17 cellular contexts compared by ENCODE assay signal in the genomic region with DNA sequence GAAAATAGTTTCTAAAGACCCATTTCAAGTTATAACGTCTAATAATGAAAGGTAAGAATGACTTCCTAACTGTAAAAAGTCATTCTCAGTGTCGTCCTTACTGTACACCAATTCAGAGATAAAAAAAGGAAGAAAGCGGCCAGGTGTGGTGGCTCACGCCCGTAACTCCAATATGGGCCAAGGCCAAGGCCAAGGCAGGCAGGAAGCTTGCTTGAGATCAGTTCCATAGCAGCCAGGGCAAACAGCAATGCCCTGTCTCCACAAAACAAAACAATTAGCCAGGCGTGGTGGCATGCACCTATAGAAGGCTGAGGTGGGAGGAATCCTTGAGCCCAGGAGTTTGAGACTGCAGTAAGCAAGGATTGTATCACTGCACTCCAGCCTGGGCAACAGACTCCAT. TPM values are rescaled to one million over a fixed set of nuclear protein-coding genes. Genes with fewer than 3 reads are reported as not detected.
A peak's percentile ranks its signal among the peaks of the same experiment; 100 is the strongest.
DNase-seq lines count a peak whose midpoint lies in the region; ATAC-seq, FAIRE-seq and TF ChIP-seq lines count a peak whose summit lies in the region.
"Had no signal": no experiment of that assay in that cellular context is flagged by ENCODE, and none has a peak within 500 bp of the region (broad histone marks: within the 10 kb centered on the region; RNA-seq: fewer than 3 reads in every experiment).

No MANE protein-coding gene starts in this region.

- ATAC-seq in left ventricle myocardium superior (peak; percentile 31), GM19452 (IDR thresholded peaks at IDR 0.05; ENCODE audit: unreplicated experiment) (no peak), HG03095 (IDR thresholded peaks at IDR 0.05; ENCODE audit: unreplicated experiment) (no peak)
- ATAC-seq: HepG2 had no signal

- DNase-seq in left ventricle myocardium superior, result no peak
- no peak for DNase-seq in cardiac septum (ENCODE audit: low spot score)
- peak; percentile 28 for DNase-seq in colonic mucosa
- DNase-seq in small intestine, result peak; percentile 10
- DNase-seq in activated CD4-positive, CD25-positive, alpha-beta regulatory T cell (lab: John Stamatoyannopoulos, UW), result no peak
- DNase-seq: AML-193; CD8-positive, alpha-beta memory T cell; DND-41; GDM1 had no signal

- H3K36me3 ChIP-seq in colonic mucosa (no peaks in the 10 kb centered on the region), small intestine (ENCODE audit: control insufficient read depth in 2 of 2, insufficient read depth in 2 of 2, low read length in 2 of 2) (peaks cover 2 to 6% of the 10 kb centered on the region in 2 donors)

- H3K4me1 ChIP-seq in colonic mucosa (no peaks in the 10 kb centered on the region), small intestine (ENCODE audit: control insufficient read depth in 2 of 2, insufficient read depth in 1 of 2, low read depth in 1 of 2, low read length in 1 of 2) (no peaks in the 10 kb centered on the region)
- H3K4me1 ChIP-seq: BLaER1, Caco-2 had no signal

- H3K27me3 ChIP-seq in colonic mucosa (no peaks in the 10 kb centered on the region), small intestine (ENCODE audit: control insufficient read depth in 2 of 2, insufficient read depth in 2 of 2, low read length in 2 of 2) (no peaks in the 10 kb centered on the region)
- H3K27me3 ChIP-seq: BLaER1 had no signal

- FAIRE-seq in small intestine (lab: Jason Lieb, UNC), result no peak
- FAIRE-seq: GM12892, H1, HepG2 had no signal

- no peaks in the 10 kb centered on the region for H3K9me3 ChIP-seq in colonic mucosa
- no peaks in the 10 kb centered on the region for H3K9me3 ChIP-seq in small intestine (ENCODE audit: control insufficient read depth, low read depth)
- H3K9me3 ChIP-seq: BLaER1, Caco-2, HAP-1 had no signal

- WGBS in small intestine, 3 donors, result 36 to 80% (median 42%) methylated on average over 6 of the region's 6 CpGs

- no peak overlapping the region for H3K9ac ChIP-seq in colonic mucosa (ENCODE audit: low read depth in 2 of 2, low read length in 2 of 2)
- H3K9ac ChIP-seq: BLaER1 had no signal

- H3K4me3 ChIP-seq in colonic mucosa, result no peak overlapping the region
- H3K4me3 ChIP-seq in small intestine (ENCODE audit: low read depth in 1 of 2, low read length in 2 of 2), result no peak overlapping the region
- H3K4me3 ChIP-seq: BLaER1, HAP-1 had no signal

- H3K27ac ChIP-seq in colonic mucosa (peak overlapping the region; percentile 1), small intestine (ENCODE audit: low read depth in 1 of 2, low read length in 1 of 2) (no peak overlapping the region)
- H3K27ac ChIP-seq: BLaER1 had no signal

- TF ChIP-seq CTCF in colonic mucosa (IDR thresholded peaks at IDR 0.05), result no peak

- intact Hi-C loops in left ventricle myocardium superior (cut with micrococcal nuclease) (no loop called here), cardiac septum (cut with DNase I) (no loop called here), colonic mucosa (cut with DNase I) (no loop called here)

RNA-seq across cellular contexts. Expression of gene UBXN7, which starts 31.9 kb away (rescaled TPM):
- total RNA-seq in left ventricle myocardium superior, result 36.0 TPM
- total RNA-seq in cardiac septum, result 30.1 TPM
- total RNA-seq in colonic mucosa, result 10 to 100 TPM; 28.8 to 45.4 TPM
- polyA plus RNA-seq in small intestine, result 1 to 10 TPM; 2.4 to 8.8 (median 2.5) TPM

Comparison
In these comparisons a context has a peak if more than half of its experiments do, and no peak if none do; other contexts are left out.
1. DNase-seq: peak in colonic mucosa (single experiment) and small intestine (single experiment); none in left ventricle myocardium superior (single experiment), cardiac septum (single experiment) and activated CD4-positive, CD25-positive, alpha-beta regulatory T cell (0 of 4).